ENCODE assay signal across 8 cellular contexts in genomic region chr17:7403902-7404736, GRCh38. TPM values are rescaled to one million over a fixed set of nuclear protein-coding genes. Genes with fewer than 3 reads are reported as not detected.
DNase-seq lines count a peak whose midpoint lies in the region; ATAC-seq and TF ChIP-seq lines count a peak whose summit lies in the region.

TMEM256 (minus strand) TSS chr17:7404097; CDS start chr17:7404084, 13 bp downstream.

- H3K9me3 Mint-ChIP-seq in GM23338: no peaks in the 10 kb centered on the region
- no peaks in the 10 kb centered on the region for H3K9me3 Mint-ChIP-seq in activated T-helper 17 cell treated with anti-CD3 and anti-CD28 coated beads, Interleukin-2, amount 50 U/mL, for 72 hours
- peaks cover 0 to 1% (median 0%) of the 10 kb centered on the region in 11 donors for H3K9me3 Mint-ChIP-seq in naive thymus-derived CD4-positive, alpha-beta T cell
- H3K9me3 Mint-ChIP-seq in stimulated activated naive B cell treated with anti-CD40 and anti-IgM and Interleukin-4, amounts not matched to agents 10 μg/mL and 1 μg/mL and 100 μg/mL, for 72 hours: no peaks in the 10 kb centered on the region

- H3K4me3 ChIP-seq in DND-41 (ENCODE audit: low read depth in 1 of 2, low read length in 2 of 2) (peak within 1 kb of the TSS; percentile 73 to 89), GM23338 (peak within 1 kb of the TSS; percentile 90), LNCaP clone FGC (ENCODE audit: low read depth, low read length) (peak within 1 kb of the TSS; percentile 62), fibroblast of lung (replicated peaks in 1 of 4; ENCODE audit: control extremely low read depth in 1 of 4, insufficient read depth in 1 of 4, low read depth in 3 of 4, low read length in 4 of 4) (peak within 1 kb of the TSS; percentile 76 to 85 (median 82))
- H3K4me3 ChIP-seq in naive thymus-derived CD4-positive, alpha-beta T cell (ENCODE audit: low read length): peak within 1 kb of the TSS; percentile 95

- H2AFZ ChIP-seq in DND-41 (ENCODE audit: low read depth, low read length) (peak within 1 kb of the TSS; percentile 75), GM23338 (no peak within 1 kb of the TSS), fibroblast of lung (ENCODE audit: low read length) (peak within 1 kb of the TSS; percentile 91)

- no peaks in the 10 kb centered on the region for H3K9me2 ChIP-seq in GM23338 (ENCODE audit: insufficient read depth)

- CTCF ChIA-PET in RWPE1 (lab: Yijun Ruan, JAX): interaction anchor here (0.6 to 1.3 kb wide), 4 partner anchors 33 to 69 kb away, joined by 3 to 7 read pairs (median 3); no protein-coding TSS in a partner anchor
- CTCF ChIA-PET in naive thymus-derived CD4-positive, alpha-beta T cell (lab: Charles Lee): interaction anchor here (0.6 to 1.1 kb wide), 5 partner anchors 18 to 185 kb away, joined by 3 to 4 read pairs (median 3); no protein-coding TSS in a partner anchor

- DNase-seq in DND-41 (peak; percentile 98), GM23338 (ENCODE audit: low spot score) (peak; percentile 100), LNCaP clone FGC (ENCODE audit: low read depth) (peak; percentile 92), RWPE1 (ENCODE audit: low spot score) (peak; percentile 97), fibroblast of lung (ENCODE audit: low read depth in 2 of 2) (peak; percentile 99)
- DNase-seq in naive thymus-derived CD4-positive, alpha-beta T cell: peak; percentile 79 to 96 (median 91)
- DNase-seq in stimulated activated naive B cell treated with anti-CD40 and anti-IgM and Interleukin-4, amounts not matched to agents 10 μg/mL and 1 μg/mL and 100 μg/mL, for 72 hours: peak; percentile 94

- H3K4me1 ChIP-seq in DND-41 (ENCODE audit: insufficient read depth, low read length) (peaks cover 25% of the 10 kb centered on the region), GM23338 (ENCODE audit: insufficient read depth) (peaks cover 28% of the 10 kb centered on the region), fibroblast of lung (ENCODE audit: control insufficient read depth, extremely low read depth, insufficient read depth, low read length) (peaks cover 7% of the 10 kb centered on the region)
- peaks cover 9 to 10% of the 10 kb centered on the region in 2 donors for H3K4me1 ChIP-seq in naive thymus-derived CD4-positive, alpha-beta T cell (ENCODE audit: control insufficient read depth in 2 of 2, insufficient read depth in 2 of 2, low read length in 2 of 2)

- intact Hi-C loops in naive thymus-derived CD4-positive, alpha-beta T cell (cut with micrococcal nuclease): loop anchor here (1.0 to 5.0 kb wide), 18 partner anchors 10 to 283 kb away; partner anchors contain the start of genes EIF5A (in 2 of the 2), PLSCR3 (in 2 of the 2), POLR2A (in 2 of the 2) and TMEM102 (in 2 of the 2)

- H3K27ac ChIP-seq in DND-41 (ENCODE audit: low read length) (peak within 1 kb of the TSS; percentile 83), GM23338 (ENCODE audit: low read depth) (peak within 1 kb of the TSS; percentile 78; the same call in 1 of the 2 replicates), RWPE1 (peak within 1 kb of the TSS; percentile 88), fibroblast of lung (ENCODE audit: insufficient read depth, low read length) (peak within 1 kb of the TSS; percentile 67)
- peak within 1 kb of the TSS; percentile 78 for H3K27ac ChIP-seq in naive thymus-derived CD4-positive, alpha-beta T cell (ENCODE audit: low read depth, low read length)

- POLR2A ChIA-PET in RWPE1 (lab: Yijun Ruan, JAX; ENCODE audit: low non-redundant PET): interaction anchor here (0.6 to 1.1 kb wide), 5 partner anchors 10 to 81 kb away, joined by 3 to 13 read pairs (median 3); partner anchors contain the start of genes PLSCR3 and TMEM102
- POLR2A ChIA-PET in naive thymus-derived CD4-positive, alpha-beta T cell (lab: Charles Lee): interaction anchor here (0.6 to 3.7 kb wide), 18 partner anchors 9 to 283 kb away, joined by 3 to 38 read pairs (median 5); partner anchors contain the start of genes ATP1B2, MPDU1, NEURL4 and PLSCR3

- H3K9ac ChIP-seq in DND-41 (ENCODE audit: low read depth, low read length) (peak within 1 kb of the TSS; percentile 82), fibroblast of lung (ENCODE audit: insufficient read depth, low read length) (peak within 1 kb of the TSS; percentile 73)

- H3K27me3 ChIP-seq in DND-41 (ENCODE audit: insufficient read depth, low read length, poor library complexity) (no peaks in the 10 kb centered on the region), GM23338 (ENCODE audit: insufficient read depth) (no peaks in the 10 kb centered on the region), fibroblast of lung (ENCODE audit: control insufficient read depth, insufficient read depth, low read length) (no peaks in the 10 kb centered on the region)
- no peaks in the 10 kb centered on the region for H3K27me3 ChIP-seq in naive thymus-derived CD4-positive, alpha-beta T cell (ENCODE audit: control insufficient read depth in 2 of 2, insufficient read depth in 2 of 2, low read length in 2 of 2)

- H3K79me2 ChIP-seq in DND-41 (ENCODE audit: insufficient read depth, low read length) (peaks cover 9% of the 10 kb centered on the region; the same call in 1 of the 2 replicates), GM23338 (replicated peaks; ENCODE audit: insufficient read depth) (peaks cover 14% of the 10 kb centered on the region), fibroblast of lung (ENCODE audit: control insufficient read depth, insufficient read depth, low read length) (no peaks in the 10 kb centered on the region)

- H3K4me3 Mint-ChIP-seq in GM23338: peak within 1 kb of the TSS; percentile 88
- peak within 1 kb of the TSS; percentile 86 for H3K4me3 Mint-ChIP-seq in activated T-helper 17 cell treated with anti-CD3 and anti-CD28 coated beads, Interleukin-2, amount 50 U/mL, for 72 hours
- H3K4me3 Mint-ChIP-seq in naive thymus-derived CD4-positive, alpha-beta T cell: peak within 1 kb of the TSS; percentile 87 to 98 (median 96)
- H3K4me3 Mint-ChIP-seq in stimulated activated naive B cell treated with anti-CD40 and anti-IgM and Interleukin-4, amounts not matched to agents 10 μg/mL and 1 μg/mL and 100 μg/mL, for 72 hours: peak within 1 kb of the TSS; percentile 97 to 100

- H3K27me3 Mint-ChIP-seq in GM23338 (ENCODE audit: insufficient read depth, low read depth, poor library complexity): peaks cover 11% of the 10 kb centered on the region
- peaks cover 4% of the 10 kb centered on the region for H3K27me3 Mint-ChIP-seq in activated T-helper 17 cell treated with anti-CD3 and anti-CD28 coated beads, Interleukin-2, amount 50 U/mL, for 72 hours
- peaks cover 0 to 23% (median 0%) of the 10 kb centered on the region in 5 donors for H3K27me3 Mint-ChIP-seq in naive thymus-derived CD4-positive, alpha-beta T cell
- H3K27me3 Mint-ChIP-seq in stimulated activated naive B cell treated with anti-CD40 and anti-IgM and Interleukin-4, amounts not matched to agents 10 μg/mL and 1 μg/mL and 100 μg/mL, for 72 hours: peaks cover 17 to 26% of the 10 kb centered on the region in 2 donors

- peak within 1 kb of the TSS; percentile 93 for H3K27ac Mint-ChIP-seq in GM23338
- peak within 1 kb of the TSS; percentile 92 for H3K27ac Mint-ChIP-seq in activated T-helper 17 cell treated with anti-CD3 and anti-CD28 coated beads, Interleukin-2, amount 50 U/mL, for 72 hours
- peak within 1 kb of the TSS; percentile 91 to 100 (median 96) for H3K27ac Mint-ChIP-seq in naive thymus-derived CD4-positive, alpha-beta T cell
- H3K27ac Mint-ChIP-seq in stimulated activated naive B cell treated with anti-CD40 and anti-IgM and Interleukin-4, amounts not matched to agents 10 μg/mL and 1 μg/mL and 100 μg/mL, for 72 hours: peak within 1 kb of the TSS; percentile 93

- H3F3A ChIP-seq in GM23338 (replicated peaks; ENCODE audit: low read depth): peaks cover 27% of the 10 kb centered on the region

- H3K9me3 ChIP-seq in DND-41 (ENCODE audit: insufficient read depth, low read length, severe bottlenecking) (no peaks in the 10 kb centered on the region), fibroblast of lung (ENCODE audit: control insufficient read depth, insufficient read depth, low read depth, low read length) (no peaks in the 10 kb centered on the region)
- H3K9me3 ChIP-seq in naive thymus-derived CD4-positive, alpha-beta T cell (ENCODE audit: control insufficient read depth in 2 of 3, low read length in 3 of 3): no peaks in the 10 kb centered on the region

- H4K20me1 ChIP-seq in DND-41 (ENCODE audit: insufficient read depth, low read length) (0 out of 2 replicates have a peak, but pooled peaks cover 2% of the 10 kb centered on the region), GM23338 (replicated peaks; ENCODE audit: insufficient read depth) (peaks cover 12% of the 10 kb centered on the region), fibroblast of lung (ENCODE audit: control insufficient read depth, extremely low read depth, insufficient read depth, low read length) (no peaks in the 10 kb centered on the region)

- H3K36me3 ChIP-seq in DND-41 (ENCODE audit: insufficient read depth, low read length) (peaks cover 7% of the 10 kb centered on the region), GM23338 (ENCODE audit: insufficient read depth) (peaks cover 3% of the 10 kb centered on the region; the same call in 1 of the 2 replicates), fibroblast of lung (ENCODE audit: control insufficient read depth, insufficient read depth, low read length) (peaks cover 3% of the 10 kb centered on the region)
- peaks cover 0 to 3% (median 0%) of the 10 kb centered on the region in 3 experiments for H3K36me3 ChIP-seq in naive thymus-derived CD4-positive, alpha-beta T cell (ENCODE audit: control insufficient read depth in 2 of 3, insufficient read depth in 3 of 3, low read length in 3 of 3)

- TF ChIP-seq CTCF in DND-41 (IDR thresholded peaks at IDR 0.05; ENCODE audit: borderline replicate concordance, extremely low read depth, low read length, poor library complexity, severe bottlenecking): no peak
- TF ChIP-seq CTCF in GM23338 (conservative IDR thresholded peaks at IDR 0.05; ENCODE audit: low read depth in 2 of 2): no peak
- no peak for TF ChIP-seq CTCF in LNCaP clone FGC (IDR thresholded peaks at IDR 0.05; ENCODE audit: control insufficient read depth, extremely low read depth, insufficient read depth)
- TF ChIP-seq CTCF in RWPE1 (conservative IDR thresholded peaks at IDR 0.05; ENCODE audit: low read depth): no peak
- no peak for TF ChIP-seq CTCF in fibroblast of lung (conservative IDR thresholded peaks at IDR 0.05 in 1 of 2, IDR thresholded peaks at IDR 0.05 in 1 of 2; ENCODE audit: low read depth in 1 of 2, low read length in 2 of 2)

- H3K4me2 ChIP-seq in DND-41 (ENCODE audit: insufficient read depth, low read length) (peak within 1 kb of the TSS; percentile 96), GM23338 (peak within 1 kb of the TSS; percentile 99), fibroblast of lung (ENCODE audit: extremely low read depth, insufficient read depth, low read length) (peak within 1 kb of the TSS; percentile 99)

- ATAC-seq in DND-41 (ENCODE audit: insufficient read depth, low read depth): peak; percentile 96
- ATAC-seq in GM23338: peak; percentile 83
- peak; percentile 94 for ATAC-seq in activated T-helper 17 cell treated with anti-CD3 and anti-CD28 coated beads, Interleukin-2, amount 50 U/mL, for 72 hours (replicated peaks)
- ATAC-seq in naive thymus-derived CD4-positive, alpha-beta T cell: peak; percentile 93
- ATAC-seq in stimulated activated naive B cell treated with anti-CD40 and anti-IgM and Interleukin-4, amounts not matched to agents 10 μg/mL and 1 μg/mL and 100 μg/mL, for 72 hours (replicated peaks): peak; percentile 95

- H3K36me3 Mint-ChIP-seq in GM23338 (ENCODE audit: low read depth): peaks cover 11% of the 10 kb centered on the region; the same call in 2 of the 3 replicates
- H3K36me3 Mint-ChIP-seq in activated T-helper 17 cell treated with anti-CD3 and anti-CD28 coated beads, Interleukin-2, amount 50 U/mL, for 72 hours (ENCODE audit: low read depth): no peaks in the 10 kb centered on the region
- H3K36me3 Mint-ChIP-seq in naive thymus-derived CD4-positive, alpha-beta T cell: peaks cover 0 to 4% (median 0%) of the 10 kb centered on the region in 5 donors
- peaks cover 8 to 9% of the 10 kb centered on the region in 2 donors for H3K36me3 Mint-ChIP-seq in stimulated activated naive B cell treated with anti-CD40 and anti-IgM and Interleukin-4, amounts not matched to agents 10 μg/mL and 1 μg/mL and 100 μg/mL, for 72 hours

- H3K4me1 Mint-ChIP-seq in GM23338: peaks cover 27% of the 10 kb centered on the region
- peaks cover 13% of the 10 kb centered on the region for H3K4me1 Mint-ChIP-seq in activated T-helper 17 cell treated with anti-CD3 and anti-CD28 coated beads, Interleukin-2, amount 50 U/mL, for 72 hours
- peaks cover 8 to 25% (median 21%) of the 10 kb centered on the region in 7 donors for H3K4me1 Mint-ChIP-seq in naive thymus-derived CD4-positive, alpha-beta T cell
- peaks cover 14 to 32% of the 10 kb centered on the region in 2 donors for H3K4me1 Mint-ChIP-seq in stimulated activated naive B cell treated with anti-CD40 and anti-IgM and Interleukin-4, amounts not matched to agents 10 μg/mL and 1 μg/mL and 100 μg/mL, for 72 hours

RNA-seq across cellular contexts. Expression of gene TMEM256, which starts in this region (rescaled TPM):
- total RNA-seq in GM23338 (2014; rRNA removed; shearing (Covaris generic)): 127 and 138 TPM in 2 replicates
- polyA plus RNA-seq in GM23338 (2016; fragmentation: Nextera tagmentation; extraction: Ambion mirVana) (197 and 227 TPM in 2 replicates), fibroblast of lung (59.1 and 78.7 TPM in 2 replicates)
- total RNA-seq in activated T-helper 17 cell treated with anti-CD3 and anti-CD28 coated beads, Interleukin-2, amount 50 U/mL, for 72 hours: 10 to 100 TPM; 64.1 to 69.7 TPM
- 206 and 212 TPM in 2 replicates for total RNA-seq in fibroblast of lung
- polyA plus RNA-seq in fibroblast of lung (2012): 125 and 135 TPM in 2 replicates
- polyA minus RNA-seq in fibroblast of lung (ENCODE audit: low replicate concordance): 55.8 and 63.2 TPM in 2 replicates
- 10 to 100 TPM; 31.5 to 58.5 (median 48.2) TPM for total RNA-seq in naive thymus-derived CD4-positive, alpha-beta T cell
- 10 to 100 TPM; 45.2 to 64.9 TPM for polyA plus RNA-seq in naive thymus-derived CD4-positive, alpha-beta T cell

Comparison
In these comparisons a context has a peak if more than half of its experiments do, and no peak if none do; other contexts are left out.
1. Peak in every context shown above with its lines: DNase-seq, ATAC-seq, H3K4me3 ChIP-seq and H3K27ac ChIP-seq.